Comparison of ENCODE assay signal across 1 cellular context in genomic region chr5:178336889-178337785, GRCh38.
TF ChIP-seq lines count a peak whose summit lies in the region.

No MANE protein-coding gene starts in this region.

TF ChIP-seq in GM23338, 12 proteins besides CTCF, POLR2A, EP300 and RAD21 (continued from another document):
- TF ChIP-seq ZNF462 (CRISPR knock-in tag; IDR thresholded peaks at IDR 0.05) (no peak), EZH2phosphoT487 (IDR thresholded peaks at IDR 0.05; ENCODE audit: unreplicated experiment) (no peak), NANOG (IDR thresholded peaks at IDR 0.05; ENCODE audit: borderline replicate concordance) (no peak)
